Comparison of ENCODE assay signal across 1 cellular context in genomic region chr15:75201609-75202250, GRCh38.
TF ChIP-seq lines count a peak whose summit lies in the region.

C15orf39 (plus strand) TSS chr15:75201882; CDS start chr15:75206049, 4,167 bp downstream.

TF ChIP-seq in HepG2, 621 proteins besides CTCF, POLR2A, EP300 and RAD21 (continued from another document and continues in another):
- TF ChIP-seq TFE3 (CRISPR knock-in tag; IDR thresholded peaks at IDR 0.05) (no peak), FOXO4 (CRISPR knock-in tag; conservative IDR thresholded peaks at IDR 0.05) (no peak), RARG (CRISPR knock-in tag; IDR thresholded peaks at IDR 0.05; ENCODE audit: low read depth) (no peak), TCF7 (IDR thresholded peaks at IDR 0.05; ENCODE audit: low read depth) (no peak), HES4 (CRISPR knock-in tag; IDR thresholded peaks at IDR 0.05; ENCODE audit: borderline replicate concordance) (no peak), TEAD3 (CRISPR knock-in tag; optimal IDR thresholded peaks at IDR 0.05; ENCODE audit: borderline replicate concordance) (no peak), RFXANK (CRISPR knock-in tag; IDR thresholded peaks at IDR 0.05) (no peak), SOX6 (IDR thresholded peaks at IDR 0.05) (no peak), SOX6 (CRISPR knock-in tag; IDR thresholded peaks at IDR 0.05) (no peak), ZNF468 (CRISPR knock-in tag; IDR thresholded peaks at IDR 0.05) (no peak), CENPX (CRISPR knock-in tag; IDR thresholded peaks at IDR 0.05) (no peak), SAFB2 (CRISPR knock-in tag; IDR thresholded peaks at IDR 0.05; ENCODE audit: borderline replicate concordance, low read depth) (peak; percentile 23; the same call in 1 of the 2 replicates), TEF (CRISPR knock-in tag; IDR thresholded peaks at IDR 0.05) (0 out of 2 replicates have a peak, but pooled peaks have one; percentile 58), IRF1 (CRISPR knock-in tag; IDR thresholded peaks at IDR 0.05; ENCODE audit: low read depth) (no peak), CC2D1A (CRISPR knock-in tag; IDR thresholded peaks at IDR 0.05) (no peak), GLI4 (CRISPR knock-in tag; IDR thresholded peaks at IDR 0.05; ENCODE audit: borderline replicate concordance) (no peak), GTF3A (CRISPR knock-in tag; conservative IDR thresholded peaks at IDR 0.05) (no peak), ZNF34 (CRISPR knock-in tag; IDR thresholded peaks at IDR 0.05; ENCODE audit: borderline replicate concordance) (no peak), USF2 (IDR thresholded peaks at IDR 0.05; ENCODE audit: low read depth, low read length) (no peak), USF2 (CRISPR knock-in tag; IDR thresholded peaks at IDR 0.05; ENCODE audit: borderline replicate concordance) (no peak), ZNF598 (CRISPR knock-in tag; IDR thresholded peaks at IDR 0.05; ENCODE audit: borderline replicate concordance) (no peak), ZNF615 (CRISPR knock-in tag; IDR thresholded peaks at IDR 0.05; ENCODE audit: borderline replicate concordance) (no peak), ATF7 (IDR thresholded peaks at IDR 0.05) (no peak), ATF7 (CRISPR knock-in tag; IDR thresholded peaks at IDR 0.05) (no peak), DR1 (CRISPR knock-in tag; IDR thresholded peaks at IDR 0.05) (no peak), MEIS1 (CRISPR knock-in tag; IDR thresholded peaks at IDR 0.05; ENCODE audit: borderline replicate concordance) (no peak), ZNF335 (CRISPR knock-in tag; IDR thresholded peaks at IDR 0.05) (no peak), NFATC3 (CRISPR knock-in tag; IDR thresholded peaks at IDR 0.05) (no peak), STAT5B (CRISPR knock-in tag; IDR thresholded peaks at IDR 0.05) (no peak), KAT2B (IDR thresholded peaks at IDR 0.05; ENCODE audit: borderline replicate concordance, low read depth, low read length) (no peak), NR2F6 (IDR thresholded peaks at IDR 0.05) (no peak), NR2F6 (CRISPR knock-in tag; IDR thresholded peaks at IDR 0.05) (no peak; the same call in 1 of the 2 replicates), CHD2 (IDR thresholded peaks at IDR 0.05; ENCODE audit: low read depth, low read length) (no peak), ELF1 (CRISPR knock-in tag; IDR thresholded peaks at IDR 0.05) (0 out of 2 replicates have a peak, but pooled peaks have one; percentile 15), ATM (IDR thresholded peaks at IDR 0.05; ENCODE audit: borderline replicate concordance) (no peak), BORCS8-MEF2B (CRISPR knock-in tag; IDR thresholded peaks at IDR 0.05) (0 out of 2 replicates have a peak, but pooled peaks have one; percentile 49), TCF7L2 (IDR thresholded peaks at IDR 0.05; ENCODE audit: low read depth, low read length) (no peak), ZNF614 (CRISPR knock-in tag; IDR thresholded peaks at IDR 0.05; ENCODE audit: borderline replicate concordance) (0 out of 2 replicates have a peak, but pooled peaks have one; percentile 41), U2AF2 (IDR thresholded peaks at IDR 0.05; ENCODE audit: low read depth, low read length) (no peak), PRPF4 (IDR thresholded peaks at IDR 0.05; ENCODE audit: low read depth, low read length, poor library complexity, severe bottlenecking) (no peak), GATAD1 (CRISPR knock-in tag; IDR thresholded peaks at IDR 0.05) (peak; percentile 16; the same call in 1 of the 2 replicates), SRSF9 (IDR thresholded peaks at IDR 0.05; ENCODE audit: borderline replicate concordance, insufficient read depth, low read depth, low read length, poor library complexity, severe bottlenecking) (no peak), ZNF746 (CRISPR knock-in tag; IDR thresholded peaks at IDR 0.05) (peak; percentile 70), BRCA1 (CRISPR knock-in tag; IDR thresholded peaks at IDR 0.05) (peak; percentile 69; the same call in 1 of the 2 replicates), PHF21A (CRISPR knock-in tag; IDR thresholded peaks at IDR 0.05) (no peak), ZNF180 (CRISPR knock-in tag; IDR thresholded peaks at IDR 0.05; ENCODE audit: borderline replicate concordance, low read depth) (no peak), ZNF7 (CRISPR knock-in tag; IDR thresholded peaks at IDR 0.05) (no peak), ARHGAP35 (CRISPR knock-in tag; IDR thresholded peaks at IDR 0.05; ENCODE audit: borderline replicate concordance) (peak; percentile 80; the same call in 1 of the 2 replicates), ZNF674 (CRISPR knock-in tag; IDR thresholded peaks at IDR 0.05; ENCODE audit: low read depth) (no peak), ZNF639 (CRISPR knock-in tag; conservative IDR thresholded peaks at IDR 0.05) (0 out of 2 replicates have a peak, but pooled peaks have one; percentile 28), MTF1 (CRISPR knock-in tag; IDR thresholded peaks at IDR 0.05) (no peak), CBX5 (CRISPR knock-in tag; IDR thresholded peaks at IDR 0.05; ENCODE audit: borderline replicate concordance) (no peak)
- TF ChIP-seq, protein P1, sequence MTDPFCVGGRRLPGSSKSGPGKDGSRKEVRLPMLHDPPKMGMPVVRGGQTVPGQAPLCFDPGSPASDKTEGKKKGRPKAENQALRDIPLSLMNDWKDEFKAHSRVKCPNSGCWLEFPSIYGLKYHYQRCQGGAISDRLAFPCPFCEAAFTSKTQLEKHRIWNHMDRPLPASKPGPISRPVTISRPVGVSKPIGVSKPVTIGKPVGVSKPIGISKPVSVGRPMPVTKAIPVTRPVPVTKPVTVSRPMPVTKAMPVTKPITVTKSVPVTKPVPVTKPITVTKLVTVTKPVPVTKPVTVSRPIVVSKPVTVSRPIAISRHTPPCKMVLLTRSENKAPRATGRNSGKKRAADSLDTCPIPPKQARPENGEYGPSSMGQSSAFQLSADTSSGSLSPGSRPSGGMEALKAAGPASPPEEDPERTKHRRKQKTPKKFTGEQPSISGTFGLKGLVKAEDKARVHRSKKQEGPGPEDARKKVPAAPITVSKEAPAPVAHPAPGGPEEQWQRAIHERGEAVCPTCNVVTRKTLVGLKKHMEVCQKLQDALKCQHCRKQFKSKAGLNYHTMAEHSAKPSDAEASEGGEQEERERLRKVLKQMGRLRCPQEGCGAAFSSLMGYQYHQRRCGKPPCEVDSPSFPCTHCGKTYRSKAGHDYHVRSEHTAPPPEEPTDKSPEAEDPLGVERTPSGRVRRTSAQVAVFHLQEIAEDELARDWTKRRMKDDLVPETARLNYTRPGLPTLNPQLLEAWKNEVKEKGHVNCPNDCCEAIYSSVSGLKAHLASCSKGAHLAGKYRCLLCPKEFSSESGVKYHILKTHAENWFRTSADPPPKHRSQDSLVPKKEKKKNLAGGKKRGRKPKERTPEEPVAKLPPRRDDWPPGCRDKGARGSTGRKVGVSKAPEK (CRISPR knock-in tag; IDR thresholded peaks at IDR 0.05; ENCODE audit: borderline replicate concordance), result no peak
- TF ChIP-seq, protein P2, sequence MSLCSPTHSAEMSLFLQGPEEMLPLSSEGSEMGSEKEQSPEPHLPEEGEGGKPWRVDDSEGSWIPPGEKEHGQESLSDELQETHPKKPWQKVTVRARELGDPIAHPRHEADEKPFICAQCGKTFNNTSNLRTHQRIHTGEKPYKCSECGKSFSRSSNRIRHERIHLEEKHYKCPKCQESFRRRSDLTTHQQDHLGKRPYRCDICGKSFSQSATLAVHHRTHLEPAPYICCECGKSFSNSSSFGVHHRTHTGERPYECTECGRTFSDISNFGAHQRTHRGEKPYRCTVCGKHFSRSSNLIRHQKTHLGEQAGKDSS (CRISPR knock-in tag; IDR thresholded peaks at IDR 0.05; ENCODE audit: borderline replicate concordance, low read depth), result peak; percentile 90; the same call in 1 of the 2 replicates
- TF ChIP-seq, protein P3, sequence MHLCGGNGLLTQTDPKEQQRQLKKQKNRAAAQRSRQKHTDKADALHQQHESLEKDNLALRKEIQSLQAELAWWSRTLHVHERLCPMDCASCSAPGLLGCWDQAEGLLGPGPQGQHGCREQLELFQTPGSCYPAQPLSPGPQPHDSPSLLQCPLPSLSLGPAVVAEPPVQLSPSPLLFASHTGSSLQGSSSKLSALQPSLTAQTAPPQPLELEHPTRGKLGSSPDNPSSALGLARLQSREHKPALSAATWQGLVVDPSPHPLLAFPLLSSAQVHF (CRISPR knock-in tag; IDR thresholded peaks at IDR 0.05), result no peak
- TF ChIP-seq, protein P4, sequence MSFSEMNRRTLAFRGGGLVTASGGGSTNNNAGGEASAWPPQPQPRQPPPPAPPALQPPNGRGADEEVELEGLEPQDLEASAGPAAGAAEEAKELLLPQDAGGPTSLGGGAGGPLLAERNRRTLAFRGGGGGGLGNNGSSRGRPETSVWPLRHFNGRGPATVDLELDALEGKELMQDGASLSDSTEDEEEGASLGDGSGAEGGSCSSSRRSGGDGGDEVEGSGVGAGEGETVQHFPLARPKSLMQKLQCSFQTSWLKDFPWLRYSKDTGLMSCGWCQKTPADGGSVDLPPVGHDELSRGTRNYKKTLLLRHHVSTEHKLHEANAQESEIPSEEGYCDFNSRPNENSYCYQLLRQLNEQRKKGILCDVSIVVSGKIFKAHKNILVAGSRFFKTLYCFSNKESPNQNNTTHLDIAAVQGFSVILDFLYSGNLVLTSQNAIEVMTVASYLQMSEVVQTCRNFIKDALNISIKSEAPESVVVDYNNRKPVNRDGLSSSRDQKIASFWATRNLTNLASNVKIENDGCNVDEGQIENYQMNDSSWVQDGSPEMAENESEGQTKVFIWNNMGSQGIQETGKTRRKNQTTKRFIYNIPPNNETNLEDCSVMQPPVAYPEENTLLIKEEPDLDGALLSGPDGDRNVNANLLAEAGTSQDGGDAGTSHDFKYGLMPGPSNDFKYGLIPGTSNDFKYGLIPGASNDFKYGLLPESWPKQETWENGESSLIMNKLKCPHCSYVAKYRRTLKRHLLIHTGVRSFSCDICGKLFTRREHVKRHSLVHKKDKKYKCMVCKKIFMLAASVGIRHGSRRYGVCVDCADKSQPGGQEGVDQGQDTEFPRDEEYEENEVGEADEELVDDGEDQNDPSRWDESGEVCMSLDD (CRISPR knock-in tag; IDR thresholded peaks at IDR 0.05; ENCODE audit: borderline replicate concordance), result peak; percentile 59; the same call in 1 of the 2 replicates
- TF ChIP-seq, protein P5, sequence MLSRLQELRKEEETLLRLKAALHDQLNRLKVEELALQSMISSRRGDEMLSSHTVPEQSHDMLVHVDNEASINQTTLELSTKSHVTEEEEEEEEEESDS (CRISPR knock-in tag; IDR thresholded peaks at IDR 0.05; ENCODE audit: borderline replicate concordance), result no peak; the same call in 1 of the 2 replicates
